ENCODE assay signal across 9 cellular contexts in genomic region chr11:45846174-45846675, GRCh38. TPM values are rescaled to one million over a fixed set of nuclear protein-coding genes. Genes with fewer than 3 reads are reported as not detected.
DNase-seq lines count a peak whose midpoint lies in the region; ATAC-seq, FAIRE-seq and TF ChIP-seq lines count a peak whose summit lies in the region.
"Had no signal": no experiment of that assay in that cellular context is flagged by ENCODE, and none has a peak within 500 bp of the region (broad histone marks: within the 10 kb centered on the region; RNA-seq: fewer than 3 reads in every experiment).

No MANE protein-coding gene starts in this region.

- TF ChIP-seq RAD21 in GM12878 (IDR thresholded peaks at IDR 0.05; ENCODE audit: insufficient read depth, low read depth, low read length) = no peak

- H3K4me3 ChIP-seq in GM12878 (no peak overlapping the region; the same call in 1 of the 2 replicates), muscle layer of duodenum (ENCODE audit: low read depth in 1 of 2, low read length in 2 of 2) (peak overlapping the region; percentile 43 to 89), tibial nerve (peak overlapping the region in 2 of 4 donors; percentile 68 to 97)

- H3K4me2 ChIP-seq in GM12878 (ENCODE audit: control insufficient read depth, insufficient read depth) = peak overlapping the region; percentile 84

- TF ChIP-seq EP300 in GM12878 (IDR thresholded peaks at IDR 0.05; ENCODE audit: borderline replicate concordance in 1 of 2, control insufficient read depth in 1 of 2, low read depth in 2 of 2, low read length in 2 of 2) (no peak), tibial nerve (IDR thresholded peaks at IDR 0.05) (no peak)

- peak overlapping the region; percentile 63 for H3K27ac Mint-ChIP-seq in activated naive CD4-positive, alpha-beta T cell treated with anti-CD3 and anti-CD28 coated beads for 36 hours

- H3K27ac ChIP-seq in GM12878 (ENCODE audit: control insufficient read depth, insufficient read depth) (no peak overlapping the region), muscle layer of duodenum (ENCODE audit: low read length) (peak overlapping the region; percentile 85), tibial nerve (peak overlapping the region; percentile 85 to 99 (median 90))

- H3K27me3 Mint-ChIP-seq in activated naive CD4-positive, alpha-beta T cell treated with anti-CD3 and anti-CD28 coated beads for 36 hours (ENCODE audit: low read depth) = no peaks in the 10 kb centered on the region

- SMC1A ChIA-PET in GM12878 (lab: Charles Lee; ENCODE audit: uncharacterized antibody, unreplicated experiment) = interaction anchor here (0.6 to 2.9 kb wide), 9 partner anchors 9 to 269 kb away, joined by 3 to 17 read pairs (median 4); partner anchors contain the start of gene PEX16

- RAD21 ChIA-PET in GM12878 (lab: Charles Lee; ENCODE audit: unreplicated experiment) = interaction anchor here (0.6 to 2.7 kb wide), 11 partner anchors 9 to 160 kb away, joined by 3 to 23 read pairs (median 6); partner anchors contain the start of genes PEX16 and SLC35C1

- H3K9ac ChIP-seq in GM12878 (ENCODE audit: control insufficient read depth, insufficient read depth, low read length) = no peak overlapping the region

- H3K9me3 ChIP-seq in GM12878 (replicated peaks; ENCODE audit: control insufficient read depth, insufficient read depth, low read length) = no peaks in the 10 kb centered on the region
- no peaks in the 10 kb centered on the region for H3K9me3 ChIP-seq in muscle layer of duodenum (ENCODE audit: control insufficient read depth in 1 of 2, low read length in 2 of 2)
- no peaks in the 10 kb centered on the region for H3K9me3 ChIP-seq in tibial nerve

- no TSS peak for BruUV-seq in GM12878 (replicated peaks; lab: Mats Ljungman, UMichigan)

- peaks cover 5% of the 10 kb centered on the region for H3K79me2 ChIP-seq in GM12878 (ENCODE audit: control insufficient read depth, insufficient read depth, low read length)

- DNase-seq in activated naive CD4-positive, alpha-beta T cell treated with anti-CD3 and anti-CD28 coated beads for 36 hours = no peak
- no peak for DNase-seq in activated naive CD4-positive, alpha-beta T cell treated with anti-CD3 and anti-CD28 coated beads, Interleukin-2, amount 50 U/mL, for 16 hours
- no peak for DNase-seq in GM12878 (ENCODE audit: low read depth, low spot score)
- no peak for DNase-seq in tibial nerve (ENCODE audit: low spot score in 2 of 2)
- DNase-seq in NCI-H1105 treated with DMSO at 0.1 percent for 48 hours (lab: John Stamatoyannopoulos, UW) = no peak
- no peak for DNase-seq in D341Med (ENCODE audit: low spot score)
- no peak for DNase-seq in NCI-H2107 treated with DMSO at 0.1 percent for 48 hours (lab: John Stamatoyannopoulos, UW; ENCODE audit: unreplicated experiment)
- DNase-seq: NCI-H526 treated with DMSO at 0.1 percent for 48 hours had no signal

- H4K20me1 ChIP-seq in GM12878 (ENCODE audit: control insufficient read depth, insufficient read depth) = peaks cover 2% of the 10 kb centered on the region; the same call in 1 of the 2 replicates

- H3K4me1 Mint-ChIP-seq in activated naive CD4-positive, alpha-beta T cell treated with anti-CD3 and anti-CD28 coated beads for 36 hours (ENCODE audit: low read depth) = peaks cover 41% of the 10 kb centered on the region

- TF ChIP-seq POLR2A in GM12878 (IDR thresholded peaks at IDR 0.05; ENCODE audit: low read depth, low read length) (no peak), tibial nerve (IDR thresholded peaks at IDR 0.05) (no peak)

- H3K27me3 ChIP-seq in GM12878 (replicated peaks in 1 of 2; ENCODE audit: control insufficient read depth in 2 of 2, insufficient read depth in 2 of 2, low read length in 1 of 2) (no peaks in the 10 kb centered on the region), muscle layer of duodenum (ENCODE audit: low read depth, low read length) (no peaks in the 10 kb centered on the region), tibial nerve (no peaks in the 10 kb centered on the region)

- H3K36me3 ChIP-seq in GM12878 (ENCODE audit: control insufficient read depth in 2 of 2, insufficient read depth in 2 of 2, low read length in 1 of 2) (no peaks in the 10 kb centered on the region), muscle layer of duodenum (ENCODE audit: control insufficient read depth in 1 of 2, insufficient read depth in 2 of 2, low read length in 2 of 2) (peaks cover 0 to 4% of the 10 kb centered on the region in 2 donors), tibial nerve (no peaks in the 10 kb centered on the region)

- CTCF ChIA-PET in activated naive CD4-positive, alpha-beta T cell treated with anti-CD3 and anti-CD28 coated beads for 36 hours (lab: Charles Lee) = interaction anchor here (0.7 to 1.9 kb wide), 7 partner anchors 9 to 464 kb away, joined by 3 to 7 read pairs (median 4); no protein-coding TSS in a partner anchor
- CTCF ChIA-PET in GM12878 (lab: Yijun Ruan, JAX) = interaction anchor here (0.5 to 6.4 kb wide), 10 partner anchors 22 to 463 kb away, joined by 3 to 36 read pairs (median 4); no protein-coding TSS in a partner anchor

- in situ Hi-C loops in GM12878 (cut with MboI) = no loop called here

- H3K4me3 Mint-ChIP-seq in activated naive CD4-positive, alpha-beta T cell treated with anti-CD3 and anti-CD28 coated beads for 36 hours = peak overlapping the region; percentile 78

- TF ChIP-seq CTCF in GM12878 (IDR thresholded peaks at IDR 0.05 in 2 of 3, conservative IDR thresholded peaks at IDR 0.05 in 1 of 3; ENCODE audit: control insufficient read depth in 2 of 3, extremely low read depth in 1 of 3, insufficient read depth in 1 of 3, low read depth in 3 of 3, low read length in 3 of 3) (no peak), tibial nerve (IDR thresholded peaks at IDR 0.05) (no peak)

- no peak for ATAC-seq in GM12878

- WGBS in GM12878 (ENCODE audit: insufficient coverage, insufficient replicate concordance, low lambda C conversion rate, missing lambda C conversion rate) = 65% methylated on average over 3 of the region's 4 CpGs
- WGBS in tibial nerve, 2 donors = 80 to 81% methylated on average over 4 of the region's 4 CpGs

- H3K36me3 Mint-ChIP-seq in activated naive CD4-positive, alpha-beta T cell treated with anti-CD3 and anti-CD28 coated beads for 36 hours (ENCODE audit: low read depth) = peaks cover 1% of the 10 kb centered on the region

- H2AFZ ChIP-seq in GM12878 (ENCODE audit: control insufficient read depth, low read depth, low read length) = peak overlapping the region; percentile 91; the same call in 1 of the 2 replicates

- intact Hi-C loops in activated naive CD4-positive, alpha-beta T cell treated with anti-CD3 and anti-CD28 coated beads for 36 hours (cut with micrococcal nuclease) = loop anchor here (2.0 to 10.0 kb wide), 4 partner anchors 75 to 1279 kb away; partner anchors contain the start of genes ATG13, CD82 and HARBI1
- intact Hi-C loops in GM12878 (cut with micrococcal nuclease; ENCODE audit: unreplicated experiment) = loop anchor here (2.0 to 10.0 kb wide), 3 partner anchors 71 to 279 kb away; partner anchors contain the start of genes PEX16 and PHF21A

- H3K4me1 ChIP-seq in GM12878 (ENCODE audit: control insufficient read depth, insufficient read depth, low read length) = peaks cover 2% of the 10 kb centered on the region; the same call in 1 of the 2 replicates
- H3K4me1 ChIP-seq in muscle layer of duodenum (ENCODE audit: control insufficient read depth in 1 of 2, insufficient read depth in 2 of 2, low read length in 2 of 2) = peaks cover 31 to 35% of the 10 kb centered on the region in 2 donors
- H3K4me1 ChIP-seq in tibial nerve = peaks cover 0 to 52% (median 28%) of the 10 kb centered on the region in 4 donors

- no peak for FAIRE-seq in GM12878 (lab: Jason Lieb, UNC)

- POLR2A ChIA-PET in GM12878 (lab: Charles Lee) = interaction anchor here (0.6 to 2.7 kb wide), 10 partner anchors 11 to 432 kb away, joined by 3 to 27 read pairs (median 4); partner anchors contain the start of genes PEX16 and SLC35C1

- no peaks in the 10 kb centered on the region for H3K9me3 Mint-ChIP-seq in activated naive CD4-positive, alpha-beta T cell treated with anti-CD3 and anti-CD28 coated beads for 36 hours

RNA-seq across cellular contexts. Expression of gene CRY2, which starts 1.1 kb away (rescaled TPM):
- 10 to 100 TPM; 13.9 to 16.2 TPM for total RNA-seq in activated naive CD4-positive, alpha-beta T cell treated with anti-CD3 and anti-CD28 coated beads for 36 hours
- total RNA-seq in GM12878 (2013; cell fraction: nucleolus; rRNA removed) = 60.8 and 75.2 TPM in 2 replicates
- total RNA-seq in GM12878 (2014; rRNA removed) (8.7 and 9.1 TPM in 2 replicates), GM12878 (2014; rRNA removed; fragmentation: Illumina TruSeq; extraction: Trizol) (5.6 and 6.6 TPM in 2 replicates), GM12878 (2021) (13.9 and 14.7 TPM in 2 replicates), tibial nerve (10 to 100 TPM; 48.8 to 96.4 (median 54.6) TPM)
- polyA plus RNA-seq in GM12878 (2011; ENCODE audit: low read depth) = 4.5 TPM
- polyA plus RNA-seq in GM12878 (2011; rRNA removed) (6.6 and 11.4 TPM in 2 replicates), GM12878 (2014; fragmentation: Illumina TruSeq; extraction: Trizol) (6.0 and 7.1 TPM in 2 replicates), GM12878 (2014; fragmentation: Nextera tagmentation; extraction: Ambion mirVana) (1 to 10 TPM; 1.2 to 1.4 TPM), GM12878 (2014; rRNA removed) (8.5 and 8.8 TPM in 2 replicates), GM12878 (2016; fragmentation: Nextera tagmentation; extraction: Ambion mirVana) (1 to 10 TPM; 7.6 to 8.7 TPM)
- 10.7 and 10.8 TPM in 2 replicates for polyA plus RNA-seq in GM12878 (2011; cell fraction: cytosol; rRNA removed)
- 38.9 and 40.6 TPM in 2 replicates for polyA plus RNA-seq in GM12878 (2011; cell fraction: nucleus; rRNA removed)
- 7.6 and 8.4 TPM in 2 replicates for polyA plus RNA-seq in GM12878 (2012)
- 23.0 and 25.4 TPM in 2 replicates for polyA minus RNA-seq in GM12878 (2011; rRNA and poly(A)+ RNA removed)
- polyA minus RNA-seq in GM12878 (2011; cell fraction: cytosol; rRNA and poly(A)+ RNA removed) = 5.7 and 6.7 TPM in 2 replicates
- polyA minus RNA-seq in GM12878 (2011; cell fraction: nucleus; rRNA and poly(A)+ RNA removed) = 15.0 and 22.9 TPM in 2 replicates

RNA-seq across cellular contexts. Expression of gene MAPK8IP1, which starts 39.2 kb away (rescaled TPM):
- under 1 TPM; 0.22 to 0.57 TPM for total RNA-seq in activated naive CD4-positive, alpha-beta T cell treated with anti-CD3 and anti-CD28 coated beads for 36 hours
- 0.90 and 1.7 TPM in 2 replicates for total RNA-seq in GM12878 (2013; cell fraction: nucleolus; rRNA removed)
- total RNA-seq in GM12878 (2014; rRNA removed) = 0.16 and 0.17 TPM in 2 replicates
- 0.09 TPM in 1 of 2 replicates, not detected in the other for total RNA-seq in GM12878 (2014; rRNA removed; fragmentation: Illumina TruSeq; extraction: Trizol)
- total RNA-seq in GM12878 (2021) = 0.44 and 0.48 TPM in 2 replicates
- polyA plus RNA-seq in GM12878 (2011; ENCODE audit: low read depth) = 0.14 TPM
- 0.06 and 0.14 TPM in 2 replicates for polyA plus RNA-seq in GM12878 (2011; rRNA removed)
- 0.18 and 0.40 TPM in 2 replicates for polyA plus RNA-seq in GM12878 (2011; cell fraction: cytosol; rRNA removed)
- polyA plus RNA-seq in GM12878 (2011; cell fraction: nucleus; rRNA removed) = 1.3 and 1.5 TPM in 2 replicates
- polyA plus RNA-seq in GM12878 (2012) = 0.21 and 0.39 TPM in 2 replicates
- polyA plus RNA-seq in GM12878 (2014; fragmentation: Illumina TruSeq; extraction: Trizol) = 0.04 TPM in 1 of 2 replicates, not detected in the other
- not detected for polyA plus RNA-seq in GM12878 (2014; fragmentation: Nextera tagmentation; extraction: Ambion mirVana)
- polyA plus RNA-seq in GM12878 (2014; rRNA removed) = 0.27 and 0.31 TPM in 2 replicates
- under 1 TPM; 0.04 to 0.07 TPM for polyA plus RNA-seq in GM12878 (2016; fragmentation: Nextera tagmentation; extraction: Ambion mirVana)
- polyA minus RNA-seq in GM12878 (2011; rRNA and poly(A)+ RNA removed) = 0.21 TPM in 1 of 2 replicates, not detected in the other
- polyA minus RNA-seq in GM12878 (2011; cell fraction: cytosol; rRNA and poly(A)+ RNA removed) = not detected in 2 replicates
- polyA minus RNA-seq in GM12878 (2011; cell fraction: nucleus; rRNA and poly(A)+ RNA removed) = 0.12 and 0.29 TPM in 2 replicates
- total RNA-seq in tibial nerve = 100 to 1,000 TPM; 165 to 298 (median 230) TPM

RNA-seq across cellular contexts. Expression of gene SLC35C1, which starts 41.3 kb away (rescaled TPM):
- 1 to 10 TPM; 5.6 to 6.5 TPM for total RNA-seq in activated naive CD4-positive, alpha-beta T cell treated with anti-CD3 and anti-CD28 coated beads for 36 hours
- total RNA-seq in GM12878 (2013; cell fraction: nucleolus; rRNA removed) = 8.5 and 9.0 TPM in 2 replicates
- 2.6 and 4.2 TPM in 2 replicates for total RNA-seq in GM12878 (2014; rRNA removed)
- 1.3 TPM in 2 replicates for total RNA-seq in GM12878 (2014; rRNA removed; fragmentation: Illumina TruSeq; extraction: Trizol)
- 8.9 and 9.7 TPM in 2 replicates for total RNA-seq in GM12878 (2021)
- 2.6 TPM for polyA plus RNA-seq in GM12878 (2011; ENCODE audit: low read depth)
- 0.39 and 0.96 TPM in 2 replicates for polyA plus RNA-seq in GM12878 (2011; rRNA removed)
- 2.7 and 4.1 TPM in 2 replicates for polyA plus RNA-seq in GM12878 (2011; cell fraction: cytosol; rRNA removed)
- polyA plus RNA-seq in GM12878 (2011; cell fraction: nucleus; rRNA removed) = 4.0 and 4.5 TPM in 2 replicates
- 5.3 and 5.4 TPM in 2 replicates for polyA plus RNA-seq in GM12878 (2012)
- 2.4 and 4.3 TPM in 2 replicates for polyA plus RNA-seq in GM12878 (2014; fragmentation: Illumina TruSeq; extraction: Trizol)
- polyA plus RNA-seq in GM12878 (2014; fragmentation: Nextera tagmentation; extraction: Ambion mirVana) = under 1 TPM; 0.55 to 0.95 TPM
- 5.0 and 6.5 TPM in 2 replicates for polyA plus RNA-seq in GM12878 (2014; rRNA removed)
- polyA plus RNA-seq in GM12878 (2016; fragmentation: Nextera tagmentation; extraction: Ambion mirVana) = 1 to 10 TPM; 6.0 to 6.9 TPM
- 4.3 and 10.5 TPM in 2 replicates for polyA minus RNA-seq in GM12878 (2011; rRNA and poly(A)+ RNA removed)
- polyA minus RNA-seq in GM12878 (2011; cell fraction: cytosol; rRNA and poly(A)+ RNA removed) = 6.2 and 6.5 TPM in 2 replicates
- polyA minus RNA-seq in GM12878 (2011; cell fraction: nucleus; rRNA and poly(A)+ RNA removed) = 3.6 and 6.5 TPM in 2 replicates
- 10 to 100 TPM; 20.5 to 33.5 (median 27.2) TPM for total RNA-seq in tibial nerve

Comparison
In these comparisons a context has a peak if more than half of its experiments do, and no peak if none do; other contexts are left out.
1. RNA of gene MAPK8IP1, which starts 39.2 kb away (total RNA-seq): 165 to 298 TPM in tibial nerve; 0.22 to 0.57 TPM in activated naive CD4-positive, alpha-beta T cell treated with anti-CD3 and anti-CD28 coated beads for 36 hours and 0.09 to 1.7 TPM in GM12878; every median in the first group is over 10 times any median in the second.